11 cellular contexts compared by ENCODE assay signal in genomic region chr16:70692481-70693203, GRCh38. TPM values are rescaled to one million over a fixed set of nuclear protein-coding genes. Genes with fewer than 3 reads are reported as not detected.
DNase-seq lines count a peak whose midpoint lies in the region; ATAC-seq, FAIRE-seq and TF ChIP-seq lines count a peak whose summit lies in the region.
"Had no signal": no experiment of that assay in that cellular context is flagged by ENCODE, and none has a peak within 500 bp of the region (broad histone marks: within the 10 kb centered on the region; RNA-seq: fewer than 3 reads in every experiment).

No MANE protein-coding gene starts in this region.

- BruUV-seq in Panc1 (replicated peaks; lab: Mats Ljungman, UMichigan): no TSS peak

- H3K4me1 ChIP-seq in Panc1 (ENCODE audit: control insufficient read depth, insufficient read depth, low read length): peaks cover 44% of the 10 kb centered on the region
- H3K4me1 ChIP-seq in H1 (replicated peaks in 1 of 4; ENCODE audit: control insufficient read depth in 3 of 4, insufficient read depth in 4 of 4, low read length in 3 of 4): peaks cover 5 to 32% (median 24%) of the 10 kb centered on the region in 4 experiments
- peaks cover 49% of the 10 kb centered on the region for H3K4me1 ChIP-seq in testis

- H4K91ac ChIP-seq in H1 (replicated peaks; ENCODE audit: insufficient read length, low read length): peak overlapping the region; percentile 88

- H3K18ac ChIP-seq in H1 (ENCODE audit: extremely low read depth, low read length): no peak overlapping the region; the same call in none of the 2 replicates

- FAIRE-seq in H1 (lab: Jason Lieb, UNC): no peak
- FAIRE-seq: colon had no signal

- no peak for ATAC-seq in Panc1
- no peak for ATAC-seq in HG02678 (IDR thresholded peaks at IDR 0.05; ENCODE audit: unreplicated experiment)
- ATAC-seq in GM21423 (IDR thresholded peaks at IDR 0.05; ENCODE audit: unreplicated experiment): no peak

- no peaks in the 10 kb centered on the region for H3K9me3 ChIP-seq in Panc1 (ENCODE audit: control insufficient read depth, insufficient read depth, low read depth, low read length)
- H3K9me3 ChIP-seq in H1 (ENCODE audit: insufficient read depth in 2 of 2, low read depth in 1 of 2, low read length in 1 of 2): no peaks in the 10 kb centered on the region
- H3K9me3 ChIP-seq in testis: no peaks in the 10 kb centered on the region

- H3K4me2 ChIP-seq in H1 (ENCODE audit: insufficient read depth in 1 of 2, low read depth in 2 of 2, low read length in 2 of 2): no peak overlapping the region

- TF ChIP-seq RAD21 in H1 (IDR thresholded peaks at IDR 0.05 in 1 of 2, conservative IDR thresholded peaks at IDR 0.05 in 1 of 2; ENCODE audit: low read depth in 2 of 2, low read length in 2 of 2): no peak

- no peaks in the 10 kb centered on the region for H4K20me1 ChIP-seq in H1 (replicated peaks in 1 of 2; ENCODE audit: control insufficient read depth in 1 of 2, insufficient read depth in 2 of 2, low read length in 2 of 2)

- 0 out of 2 replicates have a peak overlapping the region, but pooled peaks have one; percentile 32 for H2BK20ac ChIP-seq in H1 (ENCODE audit: low read length)

- no peak overlapping the region for H2BK120ac ChIP-seq in H1 (replicated peaks; ENCODE audit: low read depth, low read length)

- intact Hi-C loops in Panc1 (cut with micrococcal nuclease; ENCODE audit: unreplicated experiment) (no loop called here), testis (cut with DNase I; ENCODE audit: low total_unique reads) (no loop called here)

- H3K9ac ChIP-seq in H1 (replicated peaks in 1 of 4; ENCODE audit: extremely low read depth in 1 of 4, low read depth in 3 of 4, low read length in 3 of 4): no peak overlapping the region

- H3K23me2 ChIP-seq in H1 (ENCODE audit: low read depth, low read length): no peaks in the 10 kb centered on the region

- H2AFZ ChIP-seq in H1 (ENCODE audit: low read length): no peak overlapping the region

- no peaks in the 10 kb centered on the region for H3K27me3 ChIP-seq in Panc1 (ENCODE audit: control insufficient read depth, insufficient read depth, low read length)
- no peaks in the 10 kb centered on the region for H3K27me3 ChIP-seq in H1 (replicated peaks in 1 of 4; ENCODE audit: control insufficient read depth in 3 of 4, extremely low read depth in 1 of 4, insufficient read depth in 3 of 4, low read length in 3 of 4)
- no peaks in the 10 kb centered on the region for H3K27me3 ChIP-seq in testis

- TF ChIP-seq EP300 in H1 (IDR thresholded peaks at IDR 0.05; ENCODE audit: borderline replicate concordance in 1 of 2, low read depth in 2 of 2, low read length in 2 of 2): no peak

- in situ Hi-C loops in Panc1 (cut with HindIII; ENCODE audit: low pct_unique_long_range_greater_than_20kb, low sequenced_read_pairs): no loop called here

- H3K23ac ChIP-seq in H1 (ENCODE audit: insufficient read length): no peak overlapping the region

- POLR2A ChIA-PET in Panc1 (lab: Charles Lee) (interaction anchor here (0.6 kb wide), 1 partner anchor 37 kb away, joined by 4 read pairs; no protein-coding TSS in a partner anchor), H1 (lab: Charles Lee; ENCODE audit: partially characterized antibody) (interaction anchor here (0.9 to 1.5 kb wide), 3 partner anchors 11 to 15 kb away, joined by 3 to 4 read pairs (median 3); no protein-coding TSS in a partner anchor)

- H3K14ac ChIP-seq in H1 (ENCODE audit: insufficient read length): no peak overlapping the region

- H3K79me1 ChIP-seq in H1 (ENCODE audit: low read depth, low read length): no peaks in the 10 kb centered on the region; the same call in 1 of the 2 replicates

- H3K36me3 ChIP-seq in Panc1 (ENCODE audit: control insufficient read depth, insufficient read depth, low read length) (no peaks in the 10 kb centered on the region), H1 (ENCODE audit: control insufficient read depth in 2 of 4, insufficient read depth in 4 of 4, low read length in 3 of 4) (no peaks in the 10 kb centered on the region), testis (ENCODE audit: low read depth, missing control alignments) (no peaks in the 10 kb centered on the region)

- 94% methylated on average over 20 of the region's 21 CpGs; no CpG with 5 or more reads in 1 of the 2 experiments for WGBS in H1 (ENCODE audit: extremely low coverage in 1 of 2, insufficient coverage in 1 of 2, insufficient read length in 1 of 2, insufficient replicate concordance in 2 of 2, low coverage in 1 of 2, low lambda C conversion rate in 2 of 2, missing lambda C conversion rate in 1 of 2), 2 experiments
- WGBS in testis, 2 donors: 86 to 88% methylated on average over 6 to 21 of the region's 21 CpGs

- TF ChIP-seq CTCF in Panc1 (IDR thresholded peaks at IDR 0.05) (no peak), H1 (IDR thresholded peaks at IDR 0.05; ENCODE audit: control extremely low read depth in 1 of 3, insufficient read depth in 1 of 3, low read depth in 1 of 3, low read length in 3 of 3) (no peak), testis (IDR thresholded peaks at IDR 0.05) (no peak)

- DNase-seq in Panc1 (ENCODE audit: low read depth, low spot score): no peak
- no peak for DNase-seq in H1 (ENCODE audit: low read depth in 1 of 2, low spot score in 2 of 2)
- peak; percentile 61 for DNase-seq in myocyte (ENCODE audit: low read depth)
- DNase-seq in testis: no peak
- no peak for DNase-seq in stimulated activated CD4-positive, alpha-beta T cell treated with anti-CD3 and anti-CD28 coated beads, Interleukin-15, amount 100 ng/mL, for 24 hours
- DNase-seq in NCI-H187 (lab: John Stamatoyannopoulos, UW): no peak
- DNase-seq: Calu3, NCI-H187 treated with DMSO at 0.1 percent for 48 hours had no signal

- H2BK12ac ChIP-seq in H1 (ENCODE audit: low read depth, low read length): peak overlapping the region; percentile 90; the same call in 1 of the 2 replicates

- no peak overlapping the region for H3K56ac ChIP-seq in H1 (replicated peaks; ENCODE audit: insufficient read length, low read depth, low read length)

- peak overlapping the region; percentile 72; the same call in 1 of the 2 replicates for H2BK15ac ChIP-seq in H1 (ENCODE audit: low read length)

- H3K79me2 ChIP-seq in H1 (ENCODE audit: control insufficient read depth in 1 of 2, insufficient read depth in 2 of 2, low read length in 2 of 2): no peaks in the 10 kb centered on the region

- peak overlapping the region; percentile 48 for H3K27ac ChIP-seq in Panc1 (ENCODE audit: low read length)
- H3K27ac ChIP-seq in H1 (ENCODE audit: low read depth, low read length): peak overlapping the region; percentile 55; the same call in 1 of the 2 replicates
- peak overlapping the region; percentile 4 to 47 for H3K27ac ChIP-seq in testis

- no peak overlapping the region for H4K5ac ChIP-seq in H1 (ENCODE audit: insufficient read length, low read depth, low read length)

- H2AK5ac ChIP-seq in H1 (ENCODE audit: low read depth, low read length): peak overlapping the region; percentile 82

- no peak overlapping the region for H3K4me3 ChIP-seq in Panc1 (ENCODE audit: low read depth in 2 of 2, low read length in 2 of 2)
- H3K4me3 ChIP-seq in H1 (ENCODE audit: extremely low read depth in 1 of 4, insufficient read depth in 2 of 4, low read depth in 3 of 4, low read length in 4 of 4): no peak overlapping the region
- no peak overlapping the region for H3K4me3 ChIP-seq in testis

- peak overlapping the region; percentile 83; the same call in 1 of the 2 replicates for H2BK5ac ChIP-seq in H1 (ENCODE audit: low read depth, low read length)

- CTCF ChIA-PET in Panc1 (lab: Charles Lee) (no interaction called here), H1 (lab: Charles Lee; ENCODE audit: partially characterized antibody) (interaction anchor here (0.8 to 6.8 kb wide), 7 partner anchors 10 to 79 kb away, joined by 3 to 49 read pairs (median 7); no protein-coding TSS in a partner anchor)

- H3K4ac ChIP-seq in H1 (replicated peaks; ENCODE audit: insufficient read length, low read depth, low read length): no peak overlapping the region

- TF ChIP-seq POLR2A in H1 (IDR thresholded peaks at IDR 0.05; ENCODE audit: control extremely low read depth in 1 of 2, low read depth in 2 of 2, low read length in 2 of 2) (no peak), testis (IDR thresholded peaks at IDR 0.05) (no peak)

- peak overlapping the region; percentile 89 for H4K8ac ChIP-seq in H1 (ENCODE audit: extremely low read depth, insufficient read depth, low read length)

TF ChIP-seq in H1, 55 proteins besides CTCF, POLR2A, EP300 and RAD21 (continues in another document):
- no peak for TF ChIP-seq EZH2 (IDR thresholded peaks at IDR 0.05; ENCODE audit: low read depth, low read length, severe bottlenecking)
- no peak for TF ChIP-seq POLR2AphosphoS5 (IDR thresholded peaks at IDR 0.05; ENCODE audit: low read depth, low read length)

RNA-seq across cellular contexts. Expression of gene MTSS2, which starts 6.8 kb away (rescaled TPM):
- 55.7 TPM for total RNA-seq in Panc1 (2021; ENCODE audit: unreplicated experiment)
- polyA plus RNA-seq in Panc1 (2012; ENCODE audit: insufficient read length): 61.5 TPM
- total RNA-seq in H1 (2021; fragmentation: NEBNext Ultra II Directional; extraction: Animal tissue kit (Norgen Biotek cat#: 25700)): 34.2 and 36.7 TPM in 2 replicates
- polyA plus RNA-seq in H1 (2011; rRNA removed): 23.3 and 33.8 TPM in 2 replicates
- 26.1 TPM for polyA plus RNA-seq in H1 (2011; cell fraction: cytosol; rRNA removed)
- polyA plus RNA-seq in H1 (2011; cell fraction: nucleus; rRNA removed): 34.8 TPM
- 22.4 to 38.9 TPM (median 37.5 TPM) in 4 replicates for polyA plus RNA-seq in H1 (2012, experiment 1 of 2)
- 14.0 TPM for polyA plus RNA-seq in H1 (2012, experiment 2 of 2)
- polyA plus RNA-seq in H1 (2013, experiment 1 of 2): 32.8 TPM
- 34.0 TPM for polyA plus RNA-seq in H1 (2013, experiment 2 of 2)
- polyA minus RNA-seq in H1 (2011; rRNA and poly(A)+ RNA removed): 13.3 and 15.3 TPM in 2 replicates
- 23.2 TPM for polyA minus RNA-seq in H1 (2011; cell fraction: cytosol; rRNA and poly(A)+ RNA removed)
- polyA minus RNA-seq in H1 (2011; cell fraction: nucleus; rRNA and poly(A)+ RNA removed): 18.2 TPM
- 170 and 234 TPM in 2 replicates for total RNA-seq in myocyte
- polyA plus RNA-seq in myocyte (2012): 626 TPM
- total RNA-seq in testis: 10 to 100 TPM; 25.6 to 28.7 TPM
- polyA plus RNA-seq in testis (ENCODE audit: insufficient read depth, low read depth, low replicate concordance): 24.6 TPM

RNA-seq across cellular contexts. Expression of gene IL34, which starts 46.3 kb away (rescaled TPM):
- total RNA-seq in Panc1 (2021; ENCODE audit: unreplicated experiment) (5.8 TPM), myocyte (20.0 and 67.8 TPM in 2 replicates), testis (10 to 100 TPM in 1 of 2 donors, 1 to 10 TPM in 1; 5.4 to 11.9 TPM)
- 7.1 TPM for polyA plus RNA-seq in Panc1 (2012; ENCODE audit: insufficient read length)
- total RNA-seq in H1 (2021; fragmentation: NEBNext Ultra II Directional; extraction: Animal tissue kit (Norgen Biotek cat#: 25700)): 4.0 and 4.6 TPM in 2 replicates
- polyA plus RNA-seq in H1 (2011; rRNA removed) (5.6 and 8.0 TPM in 2 replicates), testis (ENCODE audit: insufficient read depth, low read depth, low replicate concordance) (7.9 TPM)
- polyA plus RNA-seq in H1 (2011; cell fraction: cytosol; rRNA removed): 6.7 TPM
- polyA plus RNA-seq in H1 (2011; cell fraction: nucleus; rRNA removed): 9.0 TPM
- 4.6 to 6.5 TPM (median 5.2 TPM) in 4 replicates for polyA plus RNA-seq in H1 (2012, experiment 1 of 2)
- 3.3 TPM for polyA plus RNA-seq in H1 (2012, experiment 2 of 2)
- polyA plus RNA-seq in H1 (2013, experiment 1 of 2): 2.7 TPM
- polyA plus RNA-seq in H1 (2013, experiment 2 of 2): 3.3 TPM
- polyA minus RNA-seq in H1 (2011; rRNA and poly(A)+ RNA removed): 1.7 and 2.2 TPM in 2 replicates
- 4.3 TPM for polyA minus RNA-seq in H1 (2011; cell fraction: cytosol; rRNA and poly(A)+ RNA removed)
- polyA minus RNA-seq in H1 (2011; cell fraction: nucleus; rRNA and poly(A)+ RNA removed): 1.5 TPM
- polyA plus RNA-seq in myocyte (2012): 25.0 TPM
